2 cellular contexts compared by ENCODE assay signal in the genomic region with DNA sequence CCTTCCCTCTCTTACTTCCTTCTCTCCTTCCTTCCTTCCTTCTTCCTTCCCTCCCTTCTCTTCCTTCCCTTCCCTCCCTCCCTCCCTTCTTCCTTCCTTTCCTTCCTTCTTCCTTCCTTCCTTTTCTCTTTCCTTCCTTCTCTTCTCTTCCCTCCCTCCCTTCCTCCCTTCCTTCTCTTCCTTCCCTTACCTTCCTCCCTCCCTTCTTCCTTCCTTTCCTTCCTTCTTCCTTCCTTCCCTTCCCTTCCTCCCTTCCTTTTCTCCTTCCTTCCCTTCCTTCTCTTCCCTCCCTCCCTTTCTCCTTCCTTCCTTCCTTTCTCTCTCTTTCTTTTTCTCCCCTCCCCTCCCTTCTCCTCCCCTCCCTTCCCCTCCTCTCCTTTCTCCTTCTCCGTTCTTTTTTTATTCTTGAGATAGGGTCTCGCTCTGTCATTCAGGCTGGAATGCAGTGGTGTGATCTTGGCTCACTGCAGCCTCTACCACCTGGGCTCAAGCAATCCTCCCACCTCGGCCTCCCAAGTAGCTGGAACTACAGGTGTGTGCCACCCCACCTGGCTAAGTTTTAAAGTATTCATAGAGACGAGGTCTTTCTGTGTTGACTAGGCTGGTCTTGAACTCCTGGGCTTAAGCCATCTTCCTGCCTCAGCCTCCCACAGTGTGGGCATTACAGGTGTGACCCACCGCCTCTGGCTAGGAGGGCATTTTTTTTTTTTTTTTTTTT.
A peak's percentile ranks its signal among the peaks of the same experiment; 100 is the strongest.
TF ChIP-seq lines count a peak whose summit lies in the region.

No MANE protein-coding gene starts in this region.

TF ChIP-seq in HepG2, 621 proteins besides CTCF, POLR2A, EP300 and RAD21 (continues in another document):
- TF ChIP-seq, protein P1, sequence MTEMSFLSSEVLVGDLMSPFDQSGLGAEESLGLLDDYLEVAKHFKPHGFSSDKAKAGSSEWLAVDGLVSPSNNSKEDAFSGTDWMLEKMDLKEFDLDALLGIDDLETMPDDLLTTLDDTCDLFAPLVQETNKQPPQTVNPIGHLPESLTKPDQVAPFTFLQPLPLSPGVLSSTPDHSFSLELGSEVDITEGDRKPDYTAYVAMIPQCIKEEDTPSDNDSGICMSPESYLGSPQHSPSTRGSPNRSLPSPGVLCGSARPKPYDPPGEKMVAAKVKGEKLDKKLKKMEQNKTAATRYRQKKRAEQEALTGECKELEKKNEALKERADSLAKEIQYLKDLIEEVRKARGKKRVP (CRISPR knock-in tag; IDR thresholded peaks at IDR 0.05): no peak
- no peak for TF ChIP-seq SP1 (IDR thresholded peaks at IDR 0.05)
- TF ChIP-seq SP1 (CRISPR knock-in tag; IDR thresholded peaks at IDR 0.05): no peak
- TF ChIP-seq SOX5 (CRISPR knock-in tag; IDR thresholded peaks at IDR 0.05; ENCODE audit: borderline replicate concordance): no peak
- TF ChIP-seq, protein P2, sequence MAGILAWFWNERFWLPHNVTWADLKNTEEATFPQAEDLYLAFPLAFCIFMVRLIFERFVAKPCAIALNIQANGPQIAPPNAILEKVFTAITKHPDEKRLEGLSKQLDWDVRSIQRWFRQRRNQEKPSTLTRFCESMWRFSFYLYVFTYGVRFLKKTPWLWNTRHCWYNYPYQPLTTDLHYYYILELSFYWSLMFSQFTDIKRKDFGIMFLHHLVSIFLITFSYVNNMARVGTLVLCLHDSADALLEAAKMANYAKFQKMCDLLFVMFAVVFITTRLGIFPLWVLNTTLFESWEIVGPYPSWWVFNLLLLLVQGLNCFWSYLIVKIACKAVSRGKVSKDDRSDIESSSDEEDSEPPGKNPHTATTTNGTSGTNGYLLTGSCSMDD (CRISPR knock-in tag; IDR thresholded peaks at IDR 0.05): no peak
- TF ChIP-seq ZSCAN20 (CRISPR knock-in tag; IDR thresholded peaks at IDR 0.05; ENCODE audit: borderline replicate concordance): no peak
- TF ChIP-seq, protein P3, sequence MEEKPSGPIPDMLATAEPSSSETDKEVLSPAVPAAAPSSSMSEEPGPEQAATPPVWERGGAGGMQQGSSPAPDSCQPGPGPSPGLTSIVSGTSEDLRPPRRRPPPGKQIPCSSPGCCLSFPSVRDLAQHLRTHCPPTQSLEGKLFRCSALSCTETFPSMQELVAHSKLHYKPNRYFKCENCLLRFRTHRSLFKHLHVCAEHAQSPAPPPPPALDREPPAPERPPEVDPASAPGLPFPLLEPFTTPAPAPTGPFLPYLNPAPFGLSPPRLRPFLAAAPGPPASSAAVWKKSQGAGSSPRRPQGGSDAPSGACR (CRISPR knock-in tag; IDR thresholded peaks at IDR 0.05): no peak
- TF ChIP-seq ZNF747 (CRISPR knock-in tag; IDR thresholded peaks at IDR 0.05; ENCODE audit: borderline replicate concordance): no peak
- no peak for TF ChIP-seq IRX3 (CRISPR knock-in tag; IDR thresholded peaks at IDR 0.05; ENCODE audit: borderline replicate concordance, low read depth)
- TF ChIP-seq SIX1 (CRISPR knock-in tag; IDR thresholded peaks at IDR 0.05; ENCODE audit: borderline replicate concordance): no peak
- no peak for TF ChIP-seq ADNP (CRISPR knock-in tag; IDR thresholded peaks at IDR 0.05)
- TF ChIP-seq ZNF432 (CRISPR knock-in tag; IDR thresholded peaks at IDR 0.05; ENCODE audit: borderline replicate concordance): no peak
- TF ChIP-seq PLRG1 (conservative IDR thresholded peaks at IDR 0.05): no peak
- TF ChIP-seq PAWR (CRISPR knock-in tag; IDR thresholded peaks at IDR 0.05; ENCODE audit: borderline replicate concordance): no peak
- TF ChIP-seq, protein P4, sequence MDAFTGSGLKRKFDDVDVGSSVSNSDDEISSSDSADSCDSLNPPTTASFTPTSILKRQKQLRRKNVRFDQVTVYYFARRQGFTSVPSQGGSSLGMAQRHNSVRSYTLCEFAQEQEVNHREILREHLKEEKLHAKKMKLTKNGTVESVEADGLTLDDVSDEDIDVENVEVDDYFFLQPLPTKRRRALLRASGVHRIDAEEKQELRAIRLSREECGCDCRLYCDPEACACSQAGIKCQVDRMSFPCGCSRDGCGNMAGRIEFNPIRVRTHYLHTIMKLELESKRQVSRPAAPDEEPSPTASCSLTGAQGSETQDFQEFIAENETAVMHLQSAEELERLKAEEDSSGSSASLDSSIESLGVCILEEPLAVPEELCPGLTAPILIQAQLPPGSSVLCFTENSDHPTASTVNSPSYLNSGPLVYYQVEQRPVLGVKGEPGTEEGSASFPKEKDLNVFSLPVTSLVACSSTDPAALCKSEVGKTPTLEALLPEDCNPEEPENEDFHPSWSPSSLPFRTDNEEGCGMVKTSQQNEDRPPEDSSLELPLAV (CRISPR knock-in tag; conservative IDR thresholded peaks at IDR 0.05; ENCODE audit: low read depth): no peak
- TF ChIP-seq, protein P5, sequence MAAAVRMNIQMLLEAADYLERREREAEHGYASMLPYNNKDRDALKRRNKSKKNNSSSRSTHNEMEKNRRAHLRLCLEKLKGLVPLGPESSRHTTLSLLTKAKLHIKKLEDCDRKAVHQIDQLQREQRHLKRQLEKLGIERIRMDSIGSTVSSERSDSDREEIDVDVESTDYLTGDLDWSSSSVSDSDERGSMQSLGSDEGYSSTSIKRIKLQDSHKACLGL (CRISPR knock-in tag; IDR thresholded peaks at IDR 0.05): no peak

TF ChIP-seq in liver, 16 proteins besides CTCF, POLR2A, EP300 and RAD21:
- TF ChIP-seq NR2F2 (IDR thresholded peaks at IDR 0.05): no peak
- TF ChIP-seq, protein P6, sequence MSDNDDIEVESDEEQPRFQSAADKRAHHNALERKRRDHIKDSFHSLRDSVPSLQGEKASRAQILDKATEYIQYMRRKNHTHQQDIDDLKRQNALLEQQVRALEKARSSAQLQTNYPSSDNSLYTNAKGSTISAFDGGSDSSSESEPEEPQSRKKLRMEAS (IDR thresholded peaks at IDR 0.05): peak; percentile 13
- TF ChIP-seq FOXA1 (IDR thresholded peaks at IDR 0.05): no peak
- no peak for TF ChIP-seq HNF4G (IDR thresholded peaks at IDR 0.05)
- TF ChIP-seq SP1 (IDR thresholded peaks at IDR 0.05): no peak
